Comparison of ENCODE assay signal across 12 cellular contexts in the genomic region with DNA sequence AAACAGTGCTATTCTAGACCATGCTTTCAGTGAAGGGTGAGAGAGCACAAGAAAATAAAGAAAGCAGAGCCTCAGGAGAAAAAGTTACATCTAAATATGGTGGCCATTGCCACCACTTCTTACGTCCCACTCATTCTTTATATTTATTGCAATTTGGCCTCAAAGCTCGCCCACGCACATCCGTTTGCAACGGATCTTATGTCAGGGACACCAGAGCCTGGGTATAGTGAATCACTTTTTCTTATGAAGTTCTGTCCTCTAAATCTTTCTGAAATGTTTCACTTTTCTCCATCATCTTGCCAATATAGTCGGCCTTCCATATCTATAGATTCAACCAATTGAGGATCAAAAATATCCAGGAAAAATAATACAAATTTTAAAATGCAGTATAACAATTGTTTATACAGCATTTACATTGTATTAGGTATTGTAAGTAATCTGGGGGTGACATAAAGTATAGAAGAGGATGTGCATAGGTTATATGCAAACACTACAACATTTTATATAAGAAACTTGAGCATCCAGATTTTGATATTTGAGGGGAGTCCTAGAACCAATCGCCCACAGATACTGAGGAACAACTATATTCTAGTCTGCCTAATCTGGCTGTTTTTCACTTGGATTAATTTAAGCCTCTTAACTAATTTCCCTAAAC. TPM values are rescaled to one million over a fixed set of nuclear protein-coding genes. Genes with fewer than 3 reads are reported as not detected.
A peak's percentile ranks its signal among the peaks of the same experiment; 100 is the strongest.
DNase-seq lines count a peak whose midpoint lies in the region; ATAC-seq, FAIRE-seq and TF ChIP-seq lines count a peak whose summit lies in the region.
"Had no signal": no experiment of that assay in that cellular context is flagged by ENCODE, and none has a peak within 500 bp of the region (broad histone marks: within the 10 kb centered on the region; RNA-seq: fewer than 3 reads in every experiment).

No MANE protein-coding gene starts in this region.

- no peaks in the 10 kb centered on the region for H3K9me3 Mint-ChIP-seq in activated naive CD4-positive, alpha-beta T cell treated with anti-CD3 and anti-CD28 coated beads, Interleukin-2, amount 50 U/mL, for 72 hours

- H3K27me3 ChIP-seq in WERI-Rb-1 (ENCODE audit: insufficient read depth, low read depth, severe bottlenecking): no peaks in the 10 kb centered on the region
- no peaks in the 10 kb centered on the region for H3K27me3 ChIP-seq in small intestine (ENCODE audit: control insufficient read depth in 2 of 2, insufficient read depth in 2 of 2, low read length in 2 of 2)
- H3K27me3 ChIP-seq: body of pancreas had no signal

- H3K36me3 Mint-ChIP-seq in activated naive CD4-positive, alpha-beta T cell treated with anti-CD3 and anti-CD28 coated beads, Interleukin-2, amount 50 U/mL, for 72 hours: peaks cover 11 to 17% of the 10 kb centered on the region in 2 donors

- ATAC-seq in activated naive CD4-positive, alpha-beta T cell treated with anti-CD3 and anti-CD28 coated beads, Interleukin-2, amount 50 U/mL, for 72 hours: peak; percentile 80 to 82
- no peak for ATAC-seq in GM18519 (IDR thresholded peaks at IDR 0.05; ENCODE audit: low FRiP score, unreplicated experiment)
- ATAC-seq: body of pancreas had no signal

- in situ Hi-C loops in KBM-7 (cut with MboI; ENCODE audit: low pct_unique_long_range_greater_than_20kb, low sequenced_read_pairs): no loop called here

- peak overlapping the region; percentile 10 to 23 for H3K27ac Mint-ChIP-seq in activated naive CD4-positive, alpha-beta T cell treated with anti-CD3 and anti-CD28 coated beads, Interleukin-2, amount 50 U/mL, for 72 hours

- WGBS in small intestine, 3 donors: 86 to 92% (median 87%) methylated on average over 7 of the region's 7 CpGs

- H3K27ac ChIP-seq in WERI-Rb-1 (peak overlapping the region; percentile 6), small intestine (ENCODE audit: low read depth in 1 of 2, low read length in 1 of 2) (no peak overlapping the region)
- H3K27ac ChIP-seq: body of pancreas had no signal

- no peak for FAIRE-seq in small intestine (lab: Jason Lieb, UNC)

- no peak for TF ChIP-seq CTCF in WERI-Rb-1 (IDR thresholded peaks at IDR 0.05; ENCODE audit: low read depth, low read length)

- H3K4me3 ChIP-seq in WERI-Rb-1 (ENCODE audit: low read depth, low read length) (peak overlapping the region; percentile 10), small intestine (ENCODE audit: low read depth in 1 of 2, low read length in 2 of 2) (no peak overlapping the region)
- H3K4me3 ChIP-seq: body of pancreas had no signal

- H3K9me3 ChIP-seq in WERI-Rb-1 (ENCODE audit: severe bottlenecking): no peaks in the 10 kb centered on the region
- H3K9me3 ChIP-seq in small intestine (ENCODE audit: control insufficient read depth, low read depth): no peaks in the 10 kb centered on the region
- H3K9me3 ChIP-seq: body of pancreas had no signal

- no peaks in the 10 kb centered on the region for H3K4me1 ChIP-seq in small intestine (ENCODE audit: control insufficient read depth in 2 of 2, insufficient read depth in 1 of 2, low read depth in 1 of 2, low read length in 1 of 2)

- H3K36me3 ChIP-seq in WERI-Rb-1 (peaks cover 48% of the 10 kb centered on the region), small intestine (ENCODE audit: control insufficient read depth in 2 of 2, insufficient read depth in 2 of 2, low read length in 2 of 2) (peaks cover 2 to 13% of the 10 kb centered on the region in 2 donors)

- DNase-seq in CD1c-positive myeloid dendritic cell (ENCODE audit: extremely low spot score): peak; percentile 69
- no peak for DNase-seq in WERI-Rb-1
- DNase-seq in activated naive CD4-positive, alpha-beta T cell treated with anti-CD3 and anti-CD28 coated beads, Interleukin-2, amount 50 U/mL, for 72 hours (ENCODE audit: low spot score in 2 of 2): peak in 1 of 2 donors; percentile 37
- DNase-seq in stimulated activated CD4-positive, alpha-beta T cell treated with anti-CD3 and anti-CD28 coated beads, Interleukin-12 subunit alpha, Interleukin-12 subunit beta, amount 100 ng/mL, for 4 hours: peak; percentile 59
- DNase-seq in KBM-7: no peak
- DNase-seq in GM19238 (ENCODE audit: insufficient read length, low spot score): no peak
- no peak for DNase-seq in small intestine
- DNase-seq: body of pancreas, NCI-H524, nucleus accumbens, substantia nigra had no signal

RNA-seq across cellular contexts. Expression of a gene that starts 35.2 kb away (rescaled TPM):
- total RNA-seq in activated naive CD4-positive, alpha-beta T cell treated with anti-CD3 and anti-CD28 coated beads, Interleukin-2, amount 50 U/mL, for 72 hours: 10 to 100 TPM; 35.9 to 56.9 TPM
- polyA plus RNA-seq in small intestine: 10 to 100 TPM; 53.0 to 76.7 (median 72.1) TPM

Comparison
In these comparisons a context has a peak if more than half of its experiments do, and no peak if none do; other contexts are left out.
1. DNase-seq: peak in CD1c-positive myeloid dendritic cell (single experiment) and stimulated activated CD4-positive, alpha-beta T cell treated with anti-CD3 and anti-CD28 coated beads, Interleukin-12 subunit alpha, Interleukin-12 subunit beta, amount 100 ng/mL, for 4 hours (single experiment); none in WERI-Rb-1 (single experiment), KBM-7 (single experiment), GM19238 (single experiment) and small intestine (single experiment).